ENCODE assay signal across 9 cellular contexts in the genomic region with DNA sequence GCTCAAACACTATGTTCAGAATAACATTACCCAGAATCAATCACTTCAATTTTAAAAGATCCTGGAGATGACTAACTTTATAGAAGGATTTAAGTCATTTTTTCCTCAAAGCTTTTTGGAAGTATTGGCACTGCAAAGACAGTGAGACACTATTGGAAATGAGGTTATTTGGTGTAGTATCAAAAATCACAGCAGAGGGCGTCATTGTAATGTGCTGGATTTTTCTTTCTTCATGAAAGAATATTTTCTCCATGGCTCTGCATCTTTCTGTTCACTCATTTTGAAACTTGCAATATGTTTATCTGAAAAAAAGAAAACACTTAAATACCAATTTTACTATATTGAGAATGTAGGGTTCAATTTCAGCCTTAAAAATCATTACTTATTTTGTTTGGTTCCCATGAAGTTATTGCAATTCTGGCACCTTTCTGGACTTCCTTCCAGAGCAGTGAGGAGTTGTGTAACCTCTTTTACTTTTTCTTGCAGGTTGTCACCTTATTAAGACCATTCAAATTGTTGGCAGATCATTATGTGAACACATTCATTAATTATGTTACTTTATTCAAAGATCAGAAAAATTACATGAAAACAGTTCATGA. TPM values are rescaled to one million over a fixed set of nuclear protein-coding genes. Genes with fewer than 3 reads are reported as not detected.
DNase-seq lines count a peak whose midpoint lies in the region; ATAC-seq, FAIRE-seq and TF ChIP-seq lines count a peak whose summit lies in the region.
"Had no signal": no experiment of that assay in that cellular context is flagged by ENCODE, and none has a peak within 500 bp of the region (broad histone marks: within the 10 kb centered on the region; RNA-seq: fewer than 3 reads in every experiment).

No MANE protein-coding gene starts in this region.

- no peaks in the 10 kb centered on the region for H3K36me3 Mint-ChIP-seq in activated naive CD4-positive, alpha-beta T cell treated with anti-CD3 and anti-CD28 coated beads, Interleukin-2, amount 50 U/mL, for 72 hours

- BruUV-seq in Panc1 (replicated peaks; lab: Mats Ljungman, UMichigan), result no TSS peak

- H3K4me3 ChIP-seq in AG04449 (ENCODE audit: low read depth, low read length) (no peak overlapping the region), Panc1 (ENCODE audit: low read depth in 2 of 2, low read length in 2 of 2) (no peak overlapping the region), pancreas (no peak overlapping the region)

- no peak overlapping the region for H3K27ac ChIP-seq in Panc1 (ENCODE audit: low read length)
- H3K27ac ChIP-seq in pancreas, result no peak overlapping the region

- in situ Hi-C loops in Panc1 (cut with HindIII; ENCODE audit: low pct_unique_long_range_greater_than_20kb, low sequenced_read_pairs), result no loop called here

- H3K27me3 ChIP-seq in Panc1 (ENCODE audit: control insufficient read depth, insufficient read depth, low read length) (no peaks in the 10 kb centered on the region), pancreas (peaks cover 0 to 4% (median 0%) of the 10 kb centered on the region in 4 donors)

- peak; percentile 45 for TF ChIP-seq CTCF in AG04449 (IDR thresholded peaks at IDR 0.05; ENCODE audit: insufficient read depth, low read length, missing control alignments)
- TF ChIP-seq CTCF in Panc1 (IDR thresholded peaks at IDR 0.05), result peak; percentile 61; the same call in 1 of the 2 replicates
- TF ChIP-seq CTCF in pancreas (IDR thresholded peaks at IDR 0.05), result peak in 3 of 4 donors; percentile 11 to 37 (median 30)

- POLR2A ChIA-PET in AG04449 (lab: Yijun Ruan, JAX) (no interaction called here), Panc1 (lab: Charles Lee) (no interaction called here)

- ATAC-seq in GM18502 (IDR thresholded peaks at IDR 0.05; ENCODE audit: poor library complexity, unreplicated experiment), result peak; percentile 69
- no peak for ATAC-seq in Panc1
- peak in 3 of 4 donors; percentile 62 to 70 (median 64) for ATAC-seq in pancreas
- ATAC-seq in activated naive CD4-positive, alpha-beta T cell treated with anti-CD3 and anti-CD28 coated beads, Interleukin-2, amount 50 U/mL, for 72 hours, result no peak
- no peak for ATAC-seq in GM19455 (IDR thresholded peaks at IDR 0.05; ENCODE audit: unreplicated experiment)
- no peak for ATAC-seq in GM21825 (IDR thresholded peaks at IDR 0.05; ENCODE audit: unreplicated experiment)

- intact Hi-C loops in Panc1 (cut with micrococcal nuclease; ENCODE audit: unreplicated experiment) (loop anchor here (10.0 kb wide), 1 partner anchor 496 kb away; no protein-coding TSS in a partner anchor), pancreas (cut with DNase I) (loop anchor here in 1 of 3 donors (10.0 kb wide), 1 partner anchor 496 kb away; no protein-coding TSS in a partner anchor)

- no peak for DNase-seq in AG04449 (ENCODE audit: low read depth, low spot score)
- DNase-seq in Panc1 (ENCODE audit: low read depth, low spot score), result no peak
- DNase-seq in fibroblast of gingiva (ENCODE audit: low read depth), result peak; percentile 26
- DNase-seq in pancreas, result no peak
- no peak for DNase-seq in activated naive CD4-positive, alpha-beta T cell treated with anti-CD3 and anti-CD28 coated beads, Interleukin-2, amount 50 U/mL, for 72 hours (ENCODE audit: low spot score in 2 of 2)

- peak; percentile 53 for FAIRE-seq in pancreas (lab: Jason Lieb, UNC)

- H3K27ac Mint-ChIP-seq in activated naive CD4-positive, alpha-beta T cell treated with anti-CD3 and anti-CD28 coated beads, Interleukin-2, amount 50 U/mL, for 72 hours, result no peak overlapping the region
- H3K27ac Mint-ChIP-seq: stimulated activated naive CD8-positive, alpha-beta T cell treated with anti-CD3 and anti-CD28 coated beads, Interleukin-15, Interleukin-2, amounts not matched to agents 100 ng/mL and 50 ng/mL, for 24 hours had no signal

- H3K4me1 ChIP-seq in Panc1 (ENCODE audit: control insufficient read depth, insufficient read depth, low read length), result no peaks in the 10 kb centered on the region
- no peaks in the 10 kb centered on the region for H3K4me1 ChIP-seq in pancreas

- no peaks in the 10 kb centered on the region for H3K9me3 Mint-ChIP-seq in activated naive CD4-positive, alpha-beta T cell treated with anti-CD3 and anti-CD28 coated beads, Interleukin-2, amount 50 U/mL, for 72 hours
- H3K9me3 Mint-ChIP-seq: stimulated activated naive CD8-positive, alpha-beta T cell treated with anti-CD3 and anti-CD28 coated beads, Interleukin-15, Interleukin-2, amounts not matched to agents 100 ng/mL and 50 ng/mL, for 24 hours had no signal

- H3K36me3 ChIP-seq in Panc1 (ENCODE audit: control insufficient read depth, insufficient read depth, low read length), result no peaks in the 10 kb centered on the region
- H3K36me3 ChIP-seq in pancreas, result no peaks in the 10 kb centered on the region

- WGBS in pancreas, 2 donors, result 0 to 4% methylated on average over 1 of the region's 1 CpG

- CTCF ChIA-PET in AG04449 (lab: Yijun Ruan, JAX), result interaction anchor here (0.7 to 7.5 kb wide), 17 partner anchors 10 to 508 kb away, joined by 3 to 89 read pairs (median 3); a partner anchor contains a TSS
- CTCF ChIA-PET in Panc1 (lab: Charles Lee), result no interaction called here

- H3K9me3 ChIP-seq in Panc1 (ENCODE audit: control insufficient read depth, insufficient read depth, low read depth, low read length) (no peaks in the 10 kb centered on the region), pancreas (no peaks in the 10 kb centered on the region)

RNA-seq across cellular contexts. Expression of a gene that starts 3.7 kb away (rescaled TPM):
- total RNA-seq in Panc1 (2021; ENCODE audit: unreplicated experiment), result not detected
- polyA plus RNA-seq in Panc1 (2012; ENCODE audit: insufficient read length), result not detected
- total RNA-seq in pancreas, result not detected
- polyA plus RNA-seq in pancreas, result not detected
- not detected for total RNA-seq in activated naive CD4-positive, alpha-beta T cell treated with anti-CD3 and anti-CD28 coated beads, Interleukin-2, amount 50 U/mL, for 72 hours

RNA-seq across cellular contexts. Expression of a gene that starts 49.7 kb away (rescaled TPM):
- total RNA-seq in Panc1 (2021; ENCODE audit: unreplicated experiment) (32.9 TPM), pancreas (10 to 100 TPM; 16.0 to 33.4 (median 20.4) TPM)
- 12.8 TPM for polyA plus RNA-seq in Panc1 (2012; ENCODE audit: insufficient read length)
- 10 to 100 TPM; 15.3 to 22.7 TPM for polyA plus RNA-seq in pancreas
- 10 to 100 TPM; 73.3 to 76.2 TPM for total RNA-seq in activated naive CD4-positive, alpha-beta T cell treated with anti-CD3 and anti-CD28 coated beads, Interleukin-2, amount 50 U/mL, for 72 hours

Comparison
In these comparisons a context has a peak if more than half of its experiments do, and no peak if none do; other contexts are left out.
1. ATAC-seq: peak in GM18502 (single experiment) and pancreas (3 of 4); none in Panc1 (single experiment), activated naive CD4-positive, alpha-beta T cell treated with anti-CD3 and anti-CD28 coated beads, Interleukin-2, amount 50 U/mL, for 72 hours (0 of 2), GM19455 (single experiment) and GM21825 (single experiment).
2. Peak in every context shown above with its lines, with median percentiles within 50 percentile points of each other: CTCF ChIP-seq.